Comparison of ENCODE assay signal across 8 cellular contexts in the genomic region with DNA sequence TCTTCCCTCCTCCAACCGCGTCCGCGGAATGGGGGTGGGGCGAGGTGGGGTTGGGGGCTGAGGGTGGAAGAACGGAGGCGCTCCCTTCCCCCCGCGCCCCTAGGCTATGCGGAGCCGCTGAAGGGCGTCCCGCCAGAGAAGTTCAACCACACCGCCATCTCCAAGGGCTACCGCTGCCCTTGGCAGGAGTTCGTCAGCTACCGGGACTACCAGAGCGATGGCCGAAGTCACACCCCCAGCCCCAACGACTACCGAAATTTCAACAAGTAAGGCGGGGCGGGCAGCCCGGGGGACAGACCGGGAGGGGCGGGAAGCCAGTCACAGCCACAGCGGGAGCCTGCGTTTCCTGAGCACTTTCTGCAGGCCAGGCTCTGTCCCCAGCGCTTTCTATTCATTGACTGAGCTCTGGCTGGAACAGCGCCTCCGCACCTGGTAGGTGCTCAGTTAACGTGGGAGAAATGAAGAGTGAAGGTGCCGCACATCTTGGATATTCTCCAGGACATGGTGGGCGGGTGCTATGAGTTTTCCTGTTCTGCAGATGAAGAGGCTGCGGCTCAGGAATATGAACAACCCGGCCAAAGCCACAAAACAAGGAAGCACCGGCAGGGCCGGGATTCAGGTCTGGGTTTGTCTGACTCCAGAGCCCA. TPM values are rescaled to one million over a fixed set of nuclear protein-coding genes. Genes with fewer than 3 reads are reported as not detected.
DNase-seq lines count a peak whose midpoint lies in the region; ATAC-seq and TF ChIP-seq lines count a peak whose summit lies in the region.

No MANE protein-coding gene starts in this region.

- H3K36me3 Mint-ChIP-seq in activated CD8-positive, alpha-beta memory T cell treated with anti-CD3 and anti-CD28 coated beads, Interleukin-2, amount 10 ng/mL, durations not matched to agents 7 days and 5 days, result no peaks in the 10 kb centered on the region

- H3K4me1 Mint-ChIP-seq in activated CD8-positive, alpha-beta memory T cell treated with anti-CD3 and anti-CD28 coated beads, Interleukin-2, amount 10 ng/mL, durations not matched to agents 7 days and 5 days, result peaks cover 4% of the 10 kb centered on the region

- no peak for DNase-seq in BE2C
- peak; percentile 43 for DNase-seq in activated CD8-positive, alpha-beta memory T cell treated with anti-CD3 and anti-CD28 coated beads, Interleukin-2, amount 10 ng/mL, durations not matched to agents 7 days and 5 days
- DNase-seq in fibroblast of the aortic adventitia (ENCODE audit: low read depth), result no peak
- no peak for DNase-seq in NK-92 treated with Interleukin-12 subunit alpha and Interleukin-12 subunit beta, amount 100 ng/mL, for 24 hours (lab: John Stamatoyannopoulos, UW)
- DNase-seq in NCI-H187 (lab: John Stamatoyannopoulos, UW), result no peak

- TF ChIP-seq CTCF in BE2C (IDR thresholded peaks at IDR 0.05; ENCODE audit: low read depth, low read length) (no peak), fibroblast of the aortic adventitia (IDR thresholded peaks at IDR 0.05; ENCODE audit: insufficient read depth, low read length) (no peak)

- peak overlapping the region; percentile 62 for H2AFZ ChIP-seq in neuron (ENCODE audit: low read depth, low read length)

- H3K27me3 ChIP-seq in BE2C, result no peaks in the 10 kb centered on the region
- peaks cover 31% of the 10 kb centered on the region for H3K27me3 ChIP-seq in neuron (ENCODE audit: insufficient read depth, low read length)

- H3K4me3 Mint-ChIP-seq in activated CD8-positive, alpha-beta memory T cell treated with anti-CD3 and anti-CD28 coated beads, Interleukin-2, amount 10 ng/mL, durations not matched to agents 7 days and 5 days, result peak overlapping the region; percentile 65

- H3K9me3 Mint-ChIP-seq in activated CD8-positive, alpha-beta memory T cell treated with anti-CD3 and anti-CD28 coated beads, Interleukin-2, amount 10 ng/mL, durations not matched to agents 7 days and 5 days (ENCODE audit: low read depth), result no peaks in the 10 kb centered on the region

- ATAC-seq in HG03045 (IDR thresholded peaks at IDR 0.05; ENCODE audit: unreplicated experiment) (peak; percentile 58), GM19023 (IDR thresholded peaks at IDR 0.05; ENCODE audit: unreplicated experiment) (no peak)
- peak; percentile 62 for ATAC-seq in activated CD8-positive, alpha-beta memory T cell treated with anti-CD3 and anti-CD28 coated beads, Interleukin-2, amount 10 ng/mL, durations not matched to agents 7 days and 5 days

- no peak overlapping the region for H3K27ac Mint-ChIP-seq in activated CD8-positive, alpha-beta memory T cell treated with anti-CD3 and anti-CD28 coated beads, Interleukin-2, amount 10 ng/mL, durations not matched to agents 7 days and 5 days

- H3K36me3 ChIP-seq in BE2C (no peaks in the 10 kb centered on the region), neuron (ENCODE audit: insufficient read depth, low read length) (no peaks in the 10 kb centered on the region)

- CTCF ChIA-PET in activated CD8-positive, alpha-beta memory T cell treated with anti-CD3 and anti-CD28 coated beads, Interleukin-2, amount 10 ng/mL, durations not matched to agents 7 days and 5 days (lab: Charles Lee), result interaction anchor here (0.9 to 1.3 kb wide), 3 partner anchors 9 to 12 kb away, joined by 3 to 4 read pairs (median 3); partner anchors contain the start of gene MYOZ3

- peak overlapping the region; percentile 67 for H3K4me3 ChIP-seq in BE2C (ENCODE audit: low read depth, low read length)
- H3K4me3 ChIP-seq in fibroblast of the aortic adventitia (ENCODE audit: low read depth, low read length), result peak overlapping the region; percentile 50
- peak overlapping the region; percentile 43 for H3K4me3 ChIP-seq in neuron (ENCODE audit: low read length)

- H3K4me1 ChIP-seq in BE2C (no peaks in the 10 kb centered on the region), neuron (ENCODE audit: insufficient read depth, low read length) (peaks cover 3% of the 10 kb centered on the region)

- peaks cover 25% of the 10 kb centered on the region for H3K27me3 Mint-ChIP-seq in activated CD8-positive, alpha-beta memory T cell treated with anti-CD3 and anti-CD28 coated beads, Interleukin-2, amount 10 ng/mL, durations not matched to agents 7 days and 5 days

- H3K9me3 ChIP-seq in BE2C, result no peaks in the 10 kb centered on the region
- peaks cover 4% of the 10 kb centered on the region for H3K9me3 ChIP-seq in neuron (ENCODE audit: low read length)

RNA-seq across cellular contexts. Expression of gene MYOZ3, which starts 11.3 kb away (rescaled TPM):
- polyA plus RNA-seq in BE2C (2012; ENCODE audit: insufficient read depth, insufficient read length, low read depth), result 1.4 TPM
- total RNA-seq in activated CD8-positive, alpha-beta memory T cell treated with anti-CD3 and anti-CD28 coated beads, Interleukin-2, amount 10 ng/mL, durations not matched to agents 7 days and 5 days, result not detected
- total RNA-seq in fibroblast of the aortic adventitia (ENCODE audit: low replicate concordance), result 0.16 and 0.72 TPM in 2 replicates

RNA-seq across cellular contexts. Expression of gene RBM22, which starts 28.5 kb away (rescaled TPM):
- polyA plus RNA-seq in BE2C (2012; ENCODE audit: insufficient read depth, insufficient read length, low read depth), result 125 TPM
- 10 to 100 TPM; 63.3 to 78.7 TPM for total RNA-seq in activated CD8-positive, alpha-beta memory T cell treated with anti-CD3 and anti-CD28 coated beads, Interleukin-2, amount 10 ng/mL, durations not matched to agents 7 days and 5 days
- total RNA-seq in fibroblast of the aortic adventitia (ENCODE audit: low replicate concordance), result 35.7 and 60.4 TPM in 2 replicates

RNA-seq across cellular contexts. Expression of gene SYNPO, which starts 31.9 kb away (rescaled TPM):
- 35.2 TPM for polyA plus RNA-seq in BE2C (2012; ENCODE audit: insufficient read depth, insufficient read length, low read depth)
- total RNA-seq in activated CD8-positive, alpha-beta memory T cell treated with anti-CD3 and anti-CD28 coated beads, Interleukin-2, amount 10 ng/mL, durations not matched to agents 7 days and 5 days, result under 1 TPM; 0.05 to 0.09 TPM
- 3.9 and 4.6 TPM in 2 replicates for total RNA-seq in fibroblast of the aortic adventitia (ENCODE audit: low replicate concordance)
